Comparison of ENCODE assay signal across 1 cellular context in the genomic region with DNA sequence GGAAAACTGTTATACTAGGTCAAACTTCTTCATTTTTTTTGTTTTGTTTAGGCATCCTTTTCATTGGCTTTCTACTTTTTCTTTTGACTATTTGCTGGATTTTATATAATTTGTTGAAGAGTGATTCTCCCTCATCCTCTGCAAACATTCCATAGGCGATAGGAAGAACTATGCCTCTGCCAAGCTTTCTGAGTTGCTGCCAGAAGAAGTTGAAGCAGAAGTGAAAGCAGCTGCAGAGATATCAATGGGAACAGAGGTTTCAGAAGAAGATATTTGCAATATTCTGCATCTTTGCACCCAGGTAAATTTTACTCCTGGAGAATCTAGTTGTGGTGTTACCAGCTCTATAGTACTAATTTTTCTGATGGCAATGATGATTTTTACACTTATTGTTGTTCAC.
TF ChIP-seq lines count a peak whose summit lies in the region.

No MANE protein-coding gene starts in this region.

TF ChIP-seq in SK-N-SH treated with all-trans-retinoic acid at 6 μM for 48 hours, 23 proteins besides CTCF, POLR2A, EP300 and RAD21 (continued from another document):
- TF ChIP-seq, protein P1, sequence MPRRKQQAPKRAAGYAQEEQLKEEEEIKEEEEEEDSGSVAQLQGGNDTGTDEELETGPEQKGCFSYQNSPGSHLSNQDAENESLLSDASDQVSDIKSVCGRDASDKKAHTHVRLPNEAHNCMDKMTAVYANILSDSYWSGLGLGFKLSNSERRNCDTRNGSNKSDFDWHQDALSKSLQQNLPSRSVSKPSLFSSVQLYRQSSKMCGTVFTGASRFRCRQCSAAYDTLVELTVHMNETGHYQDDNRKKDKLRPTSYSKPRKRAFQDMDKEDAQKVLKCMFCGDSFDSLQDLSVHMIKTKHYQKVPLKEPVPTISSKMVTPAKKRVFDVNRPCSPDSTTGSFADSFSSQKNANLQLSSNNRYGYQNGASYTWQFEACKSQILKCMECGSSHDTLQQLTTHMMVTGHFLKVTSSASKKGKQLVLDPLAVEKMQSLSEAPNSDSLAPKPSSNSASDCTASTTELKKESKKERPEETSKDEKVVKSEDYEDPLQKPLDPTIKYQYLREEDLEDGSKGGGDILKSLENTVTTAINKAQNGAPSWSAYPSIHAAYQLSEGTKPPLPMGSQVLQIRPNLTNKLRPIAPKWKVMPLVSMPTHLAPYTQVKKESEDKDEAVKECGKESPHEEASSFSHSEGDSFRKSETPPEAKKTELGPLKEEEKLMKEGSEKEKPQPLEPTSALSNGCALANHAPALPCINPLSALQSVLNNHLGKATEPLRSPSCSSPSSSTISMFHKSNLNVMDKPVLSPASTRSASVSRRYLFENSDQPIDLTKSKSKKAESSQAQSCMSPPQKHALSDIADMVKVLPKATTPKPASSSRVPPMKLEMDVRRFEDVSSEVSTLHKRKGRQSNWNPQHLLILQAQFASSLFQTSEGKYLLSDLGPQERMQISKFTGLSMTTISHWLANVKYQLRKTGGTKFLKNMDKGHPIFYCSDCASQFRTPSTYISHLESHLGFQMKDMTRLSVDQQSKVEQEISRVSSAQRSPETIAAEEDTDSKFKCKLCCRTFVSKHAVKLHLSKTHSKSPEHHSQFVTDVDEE (CRISPR knock-in tag; IDR thresholded peaks at IDR 0.05), result no peak
- no peak for TF ChIP-seq ARNTL (CRISPR knock-in tag; IDR thresholded peaks at IDR 0.05; ENCODE audit: borderline replicate concordance, low read depth)
- no peak for TF ChIP-seq GLIS3 (CRISPR knock-in tag; IDR thresholded peaks at IDR 0.05)
- no peak for TF ChIP-seq TOX (CRISPR knock-in tag; IDR thresholded peaks at IDR 0.05; ENCODE audit: borderline replicate concordance)
- TF ChIP-seq ZNF565 (CRISPR knock-in tag; conservative IDR thresholded peaks at IDR 0.05; ENCODE audit: low read depth), result no peak
- TF ChIP-seq ZNF70 (CRISPR knock-in tag; IDR thresholded peaks at IDR 0.05), result no peak
- TF ChIP-seq, protein P2, sequence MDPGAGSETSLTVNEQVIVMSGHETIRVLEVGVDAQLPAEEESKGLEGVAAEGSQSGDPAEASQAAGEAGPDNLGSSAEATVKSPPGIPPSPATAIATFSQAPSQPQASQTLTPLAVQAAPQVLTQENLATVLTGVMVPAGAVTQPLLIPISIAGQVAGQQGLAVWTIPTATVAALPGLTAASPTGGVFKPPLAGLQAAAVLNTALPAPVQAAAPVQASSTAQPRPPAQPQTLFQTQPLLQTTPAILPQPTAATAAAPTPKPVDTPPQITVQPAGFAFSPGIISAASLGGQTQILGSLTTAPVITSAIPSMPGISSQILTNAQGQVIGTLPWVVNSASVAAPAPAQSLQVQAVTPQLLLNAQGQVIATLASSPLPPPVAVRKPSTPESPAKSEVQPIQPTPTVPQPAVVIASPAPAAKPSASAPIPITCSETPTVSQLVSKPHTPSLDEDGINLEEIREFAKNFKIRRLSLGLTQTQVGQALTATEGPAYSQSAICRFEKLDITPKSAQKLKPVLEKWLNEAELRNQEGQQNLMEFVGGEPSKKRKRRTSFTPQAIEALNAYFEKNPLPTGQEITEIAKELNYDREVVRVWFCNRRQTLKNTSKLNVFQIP (CRISPR knock-in tag; IDR thresholded peaks at IDR 0.05; ENCODE audit: borderline replicate concordance, low read depth), result no peak
- no peak for TF ChIP-seq RARB (CRISPR knock-in tag; IDR thresholded peaks at IDR 0.05)
- TF ChIP-seq ZFP3 (CRISPR knock-in tag; IDR thresholded peaks at IDR 0.05), result no peak
- no peak for TF ChIP-seq OSR1 (CRISPR knock-in tag; IDR thresholded peaks at IDR 0.05)
